12 cellular contexts compared by ENCODE assay signal in genomic region chr9:71984388-71985069, GRCh38.
DNase-seq lines count a peak whose midpoint lies in the region; ATAC-seq, FAIRE-seq and TF ChIP-seq lines count a peak whose summit lies in the region.
"Had no signal": no experiment of that assay in that cellular context is flagged by ENCODE, and none has a peak within 500 bp of the region (broad histone marks: within the 10 kb centered on the region; RNA-seq: fewer than 3 reads in every experiment).

No MANE protein-coding gene starts in this region.

- no peak for FAIRE-seq in urothelium cell line (lab: Jason Lieb, UNC)

- H2AFZ ChIP-seq in hepatocyte: no peak overlapping the region

- H3K9me2 ChIP-seq in hepatocyte (replicated peaks; ENCODE audit: insufficient read depth): no peaks in the 10 kb centered on the region

- intact Hi-C loops in Right ventricle myocardium inferior (cut with DNase I): loop anchor here (5.0 kb wide), 1 partner anchor 72 kb away; the partner anchor contains the start of genes ABHD17B and C9orf85

- H3K4me3 ChIP-seq in right atrium auricular region: no peak overlapping the region
- H3K4me3 ChIP-seq in hepatocyte: no peak overlapping the region
- H3K4me3 ChIP-seq: skin epidermis had no signal

- TF ChIP-seq CTCF in right atrium auricular region (IDR thresholded peaks at IDR 0.05): no peak
- no peak for TF ChIP-seq CTCF in hepatocyte (IDR thresholded peaks at IDR 0.05; ENCODE audit: poor library complexity)

- H3K79me2 ChIP-seq in hepatocyte: no peaks in the 10 kb centered on the region

- H3K27me3 ChIP-seq in right atrium auricular region: no peaks in the 10 kb centered on the region
- no peaks in the 10 kb centered on the region for H3K27me3 ChIP-seq in hepatocyte

- no peaks in the 10 kb centered on the region for H4K20me1 ChIP-seq in hepatocyte (ENCODE audit: insufficient read depth, poor library complexity, severe bottlenecking)

- no peak overlapping the region for H3K4me2 ChIP-seq in hepatocyte

- WGBS in hepatocyte (ENCODE audit: low lambda C conversion rate, missing lambda C conversion rate): 72% methylated on average over 4 of the region's 4 CpGs

- peak; percentile 77 for DNase-seq in Right ventricle myocardium inferior (ENCODE audit: missing footprints)
- DNase-seq in right atrium auricular region (ENCODE audit: low spot score): no peak
- DNase-seq in astrocyte of the hippocampus (ENCODE audit: low read depth, low spot score): peak; percentile 69
- peak; percentile 27 for DNase-seq in hepatocyte (ENCODE audit: low spot score)
- DNase-seq in urothelium cell line (ENCODE audit: low spot score): peak; percentile 21
- no peak for DNase-seq in GDM1 (lab: John Stamatoyannopoulos, UW)
- DNase-seq: activated T-cell treated with anti-CD3 and anti-CD28 coated beads, Interleukin-2, amount 50 U/mL, for 4 hours; kidney glomerular epithelial cell had no signal

- no peaks in the 10 kb centered on the region for H3K9me3 ChIP-seq in right atrium auricular region
- no peaks in the 10 kb centered on the region for H3K9me3 ChIP-seq in hepatocyte (ENCODE audit: low read depth)

- ATAC-seq in Right ventricle myocardium inferior: peak; percentile 88
- ATAC-seq in HG03097 (IDR thresholded peaks at IDR 0.05; ENCODE audit: low FRiP score, unreplicated experiment): no peak
- ATAC-seq in HG03280 (IDR thresholded peaks at IDR 0.05; ENCODE audit: unreplicated experiment): no peak
- ATAC-seq: activated T-cell treated with anti-CD3 and anti-CD28 coated beads, Interleukin-2, amount 50 U/mL, for 4 hours had no signal

- H3K4me1 ChIP-seq in right atrium auricular region: peaks cover 0 to 7% of the 10 kb centered on the region in 2 donors
- H3K4me1 ChIP-seq in hepatocyte (ENCODE audit: insufficient read depth): no peaks in the 10 kb centered on the region

- H3K36me3 ChIP-seq in right atrium auricular region: no peaks in the 10 kb centered on the region
- no peaks in the 10 kb centered on the region for H3K36me3 ChIP-seq in hepatocyte (replicated peaks; ENCODE audit: insufficient read depth, low read depth)

- H3K27ac ChIP-seq in right atrium auricular region (peak overlapping the region in 1 of 2 donors; percentile 35), hepatocyte (peak overlapping the region; percentile 1)
- H3K27ac ChIP-seq: HL-60, skin epidermis had no signal

Comparison
In these comparisons a context has a peak if more than half of its experiments do, and no peak if none do; other contexts are left out.
1. DNase-seq: peak in Right ventricle myocardium inferior (single experiment), astrocyte of the hippocampus (single experiment), hepatocyte (single experiment) and urothelium cell line (single experiment); none in right atrium auricular region (single experiment) and GDM1 (single experiment).